Comparison of ENCODE assay signal across 11 cellular contexts in the genomic region with DNA sequence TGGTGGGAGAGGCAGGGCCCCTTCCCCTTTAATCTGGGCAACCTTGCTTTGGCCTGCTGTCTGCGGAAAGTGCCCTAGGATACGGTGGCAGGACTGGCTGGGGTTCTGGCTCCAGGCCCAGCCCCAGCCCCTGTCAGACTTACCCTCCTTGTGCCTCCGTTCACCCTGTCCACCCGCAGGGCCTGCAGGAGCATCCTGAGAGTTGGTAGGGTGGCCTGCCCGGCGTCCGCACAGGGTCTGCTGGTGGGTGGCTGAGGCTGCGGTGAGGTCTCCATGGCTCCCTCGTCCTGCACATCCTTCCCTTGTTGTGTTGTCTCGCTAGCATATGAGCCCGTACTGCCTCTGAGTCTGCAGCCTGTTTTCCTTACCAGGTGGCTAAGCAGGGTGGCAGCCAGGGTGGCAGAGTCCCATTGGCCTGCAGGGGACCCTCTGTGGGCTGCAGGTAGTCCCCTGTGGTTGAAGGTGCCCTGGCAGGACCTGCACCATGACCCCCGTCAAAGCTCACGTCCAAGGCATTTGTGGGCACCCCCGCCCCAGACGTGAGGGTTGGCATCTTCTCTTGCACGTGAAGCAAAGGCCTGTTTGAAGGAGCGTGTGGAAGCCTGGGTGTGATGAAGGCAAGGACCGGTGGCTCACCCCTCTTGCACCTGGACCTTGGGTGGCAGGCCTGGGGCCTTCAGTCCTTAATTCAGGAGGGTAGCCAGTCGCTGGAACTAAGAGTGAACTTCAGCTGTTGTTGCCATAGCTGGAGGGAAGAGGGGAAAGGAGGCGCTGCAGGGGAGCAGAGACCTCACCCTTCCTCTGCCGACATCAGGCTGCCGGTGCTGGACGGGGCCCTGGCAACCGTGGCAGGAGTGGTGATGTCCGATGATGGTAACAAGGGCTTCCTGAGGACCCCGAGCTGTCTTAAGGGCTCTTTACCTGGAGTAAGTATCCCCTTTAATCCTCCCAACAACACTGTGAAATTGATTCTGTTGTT.
DNase-seq lines count a peak whose midpoint lies in the region; ATAC-seq and TF ChIP-seq lines count a peak whose summit lies in the region.
"Had no signal": no experiment of that assay in that cellular context is flagged by ENCODE, and none has a peak within 500 bp of the region (broad histone marks: within the 10 kb centered on the region; RNA-seq: fewer than 3 reads in every experiment).

No MANE protein-coding gene starts in this region.

- H3K4me1 Mint-ChIP-seq in activated T-helper 2 cell treated with anti-CD3 and anti-CD28 coated beads, Interferon-gamma antibody, Interleukin-2, Interleukin-4, amounts not matched to agents 10 μg/mL and 5 μg/mL and 100 μg/mL, durations not matched to agents 14 hours and 24 hours and 36 hours (ENCODE audit: low read depth) = peaks cover 76% of the 10 kb centered on the region

- TF ChIP-seq CTCF in cardiac muscle cell (IDR thresholded peaks at IDR 0.05; ENCODE audit: low read depth, low read length) (no peak), right atrium auricular region (IDR thresholded peaks at IDR 0.05) (no peak), tibial nerve (IDR thresholded peaks at IDR 0.05) (no peak)

- H3K4me1 ChIP-seq in cardiac muscle cell (ENCODE audit: low read depth) (peaks cover 67% of the 10 kb centered on the region), right atrium auricular region (peaks cover 0 to 89% of the 10 kb centered on the region in 2 donors), mononuclear cell (ENCODE audit: insufficient read depth, low read length) (peaks cover 99% of the 10 kb centered on the region), tibial nerve (peaks cover 17 to 99% (median 91%) of the 10 kb centered on the region in 4 donors)

- TF ChIP-seq POLR2A in tibial nerve (IDR thresholded peaks at IDR 0.05) = no peak

- H3K27ac ChIP-seq in cardiac muscle cell (peak overlapping the region; percentile 76), right atrium auricular region (no peak overlapping the region), tibial nerve (peak overlapping the region in 3 of 4 donors; percentile 66 to 85 (median 77))

- TF ChIP-seq EP300 in tibial nerve (IDR thresholded peaks at IDR 0.05) = no peak

- DNase-seq in cardiac muscle cell (ENCODE audit: low read depth in 1 of 2, low spot score in 1 of 2) (no peak), right atrium auricular region (ENCODE audit: low spot score) (no peak), tibial nerve (ENCODE audit: low spot score in 2 of 2) (no peak), T-helper 9 cell (no peak), NCI-H774 (lab: John Stamatoyannopoulos, UW) (no peak)
- DNase-seq in activated T-helper 2 cell treated with anti-CD3 and anti-CD28 coated beads, Interferon-gamma antibody, Interleukin-2, Interleukin-4, amounts not matched to agents 10 μg/mL and 5 μg/mL and 100 μg/mL, durations not matched to agents 14 hours and 24 hours and 36 hours (ENCODE audit: low spot score) = no peak
- DNase-seq: activated CD4-positive, alpha-beta T cell treated with anti-CD3 and anti-CD28 coated beads, Interleukin-2, amount 50 U/mL, for 4 hours; MG63; posterior cingulate gyrus had no signal

- WGBS in tibial nerve, 2 donors = 46 to 52% methylated on average over 24 of the region's 26 CpGs

- peaks cover 11% of the 10 kb centered on the region for H3K36me3 Mint-ChIP-seq in activated T-helper 2 cell treated with anti-CD3 and anti-CD28 coated beads, Interferon-gamma antibody, Interleukin-2, Interleukin-4, amounts not matched to agents 10 μg/mL and 5 μg/mL and 100 μg/mL, durations not matched to agents 14 hours and 24 hours and 36 hours (ENCODE audit: low read depth)

- no peaks in the 10 kb centered on the region for H3K27me3 Mint-ChIP-seq in activated T-helper 2 cell treated with anti-CD3 and anti-CD28 coated beads, Interferon-gamma antibody, Interleukin-2, Interleukin-4, amounts not matched to agents 10 μg/mL and 5 μg/mL and 100 μg/mL, durations not matched to agents 14 hours and 24 hours and 36 hours (ENCODE audit: low read depth)

- H3K4me3 ChIP-seq in cardiac muscle cell (no peak overlapping the region), right atrium auricular region (no peak overlapping the region), mononuclear cell (ENCODE audit: low read length) (peak overlapping the region; percentile 24), tibial nerve (no peak overlapping the region)
- H3K4me3 ChIP-seq: MG63 had no signal

- no peak for ATAC-seq in HG03045 (IDR thresholded peaks at IDR 0.05; ENCODE audit: unreplicated experiment)

- H3K36me3 ChIP-seq in cardiac muscle cell (no peaks in the 10 kb centered on the region), right atrium auricular region (no peaks in the 10 kb centered on the region), tibial nerve (no peaks in the 10 kb centered on the region)

- H3K27ac Mint-ChIP-seq in activated T-helper 2 cell treated with anti-CD3 and anti-CD28 coated beads, Interferon-gamma antibody, Interleukin-2, Interleukin-4, amounts not matched to agents 10 μg/mL and 5 μg/mL and 100 μg/mL, durations not matched to agents 14 hours and 24 hours and 36 hours = peak overlapping the region; percentile 62

- intact Hi-C loops in activated T-helper 2 cell treated with anti-CD3 and anti-CD28 coated beads, Interferon-gamma antibody, Interleukin-2, Interleukin-4, amounts not matched to agents 10 μg/mL and 5 μg/mL and 100 μg/mL, durations not matched to agents 14 hours and 24 hours and 36 hours (cut with micrococcal nuclease) = no loop called here

- H3K4me3 Mint-ChIP-seq in activated T-helper 2 cell treated with anti-CD3 and anti-CD28 coated beads, Interferon-gamma antibody, Interleukin-2, Interleukin-4, amounts not matched to agents 10 μg/mL and 5 μg/mL and 100 μg/mL, durations not matched to agents 14 hours and 24 hours and 36 hours (ENCODE audit: low read depth) = peak overlapping the region; percentile 56

- H3K9me3 ChIP-seq in cardiac muscle cell (ENCODE audit: low read depth) (no peaks in the 10 kb centered on the region), right atrium auricular region (no peaks in the 10 kb centered on the region), mononuclear cell (ENCODE audit: low read depth, low read length) (no peaks in the 10 kb centered on the region), tibial nerve (no peaks in the 10 kb centered on the region)
- H3K9me3 ChIP-seq: MG63 had no signal

- H3K9me3 Mint-ChIP-seq in activated T-helper 2 cell treated with anti-CD3 and anti-CD28 coated beads, Interferon-gamma antibody, Interleukin-2, Interleukin-4, amounts not matched to agents 10 μg/mL and 5 μg/mL and 100 μg/mL, durations not matched to agents 14 hours and 24 hours and 36 hours = no peaks in the 10 kb centered on the region

- H3K27me3 ChIP-seq in cardiac muscle cell (no peaks in the 10 kb centered on the region), right atrium auricular region (no peaks in the 10 kb centered on the region), mononuclear cell (ENCODE audit: insufficient read depth, low read length) (no peaks in the 10 kb centered on the region), tibial nerve (no peaks in the 10 kb centered on the region)
- H3K27me3 ChIP-seq: MG63 had no signal

Comparison
In these comparisons a context has a peak if more than half of its experiments do, and no peak if none do; other contexts are left out.
1. H3K27ac ChIP-seq: peak in cardiac muscle cell (single experiment) and tibial nerve (3 of 4); none in right atrium auricular region (0 of 2).